In the genomic region with DNA sequence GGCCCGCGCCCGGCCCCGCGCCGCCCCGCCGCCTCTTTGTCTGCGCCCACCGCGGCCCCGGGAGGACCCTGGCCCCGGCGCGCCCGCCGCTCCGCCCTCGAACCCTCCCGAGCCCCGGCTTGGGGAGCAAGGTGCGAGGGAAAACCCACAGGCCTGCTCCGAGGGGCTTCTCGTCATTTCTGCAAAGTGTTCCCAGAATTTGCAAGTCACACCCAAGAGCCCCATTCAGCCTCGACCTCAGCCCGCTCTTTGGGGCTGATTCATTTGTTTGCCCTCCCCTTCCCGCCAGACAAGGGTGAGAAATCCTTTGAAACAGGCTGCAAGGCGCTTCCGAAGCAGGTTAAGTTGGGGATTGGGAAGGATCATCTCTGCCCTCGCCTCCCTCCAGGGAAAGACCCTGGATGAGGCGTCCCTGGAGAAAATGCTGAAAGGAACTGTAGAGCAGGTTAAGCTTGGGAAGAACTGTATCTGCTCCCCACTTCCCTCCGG, we compare ENCODE assay signal across 8 cellular contexts. TPM values are rescaled to one million over a fixed set of nuclear protein-coding genes. Genes with fewer than 3 reads are reported as not detected.
DNase-seq lines count a peak whose midpoint lies in the region; ATAC-seq and TF ChIP-seq lines count a peak whose summit lies in the region.

No MANE protein-coding gene starts in this region.

- H3K4me1 Mint-ChIP-seq in endothelial cell (ENCODE audit: unreplicated experiment) (peaks cover 17% of the 10 kb centered on the region), naive B cell (peaks cover 17 to 43% (median 19%) of the 10 kb centered on the region in 3 donors)

- H3K9ac ChIP-seq in Loucy (ENCODE audit: low read depth, low read length, poor library complexity, severe bottlenecking): peak overlapping the region; percentile 74

- peak overlapping the region; percentile 69 for H3K27ac ChIP-seq in temporal lobe (ENCODE audit: low read depth, low read length)

- no peaks in the 10 kb centered on the region for H3K9me2 ChIP-seq in Loucy (replicated peaks; ENCODE audit: low read depth, low read length)

- H3K4me1 ChIP-seq in Loucy (ENCODE audit: insufficient read depth, low read length, poor library complexity, severe bottlenecking): peaks cover 24% of the 10 kb centered on the region

- H3K9me3 Mint-ChIP-seq in endothelial cell (ENCODE audit: unreplicated experiment) (no peaks in the 10 kb centered on the region), naive B cell (no peaks in the 10 kb centered on the region)

- peaks cover 12% of the 10 kb centered on the region for H3K36me3 Mint-ChIP-seq in endothelial cell (ENCODE audit: low read depth, unreplicated experiment)
- H3K36me3 Mint-ChIP-seq in naive B cell: peaks cover 0 to 3% of the 10 kb centered on the region in 2 donors

- H3K4me3 Mint-ChIP-seq in endothelial cell (ENCODE audit: unreplicated experiment): peak overlapping the region; percentile 95
- peak overlapping the region; percentile 85 to 96 (median 92) for H3K4me3 Mint-ChIP-seq in naive B cell

- no peaks in the 10 kb centered on the region for H3K36me3 ChIP-seq in Loucy (ENCODE audit: insufficient read depth, low read length)

- H3K27me3 Mint-ChIP-seq in endothelial cell (ENCODE audit: unreplicated experiment): peaks cover 19% of the 10 kb centered on the region
- no peaks in the 10 kb centered on the region for H3K27me3 Mint-ChIP-seq in naive B cell

- no peaks in the 10 kb centered on the region for H3K27me3 ChIP-seq in Loucy (ENCODE audit: insufficient read depth, low read length, poor library complexity, severe bottlenecking)

- H3K9me3 ChIP-seq in Loucy (ENCODE audit: insufficient read depth, low read depth, low read length): no peaks in the 10 kb centered on the region

- DNase-seq in NCI-H524 (lab: John Stamatoyannopoulos, UW) (peak; percentile 44 to 56), NCI-H524 treated with DMSO at 0.1 percent for 48 hours (lab: John Stamatoyannopoulos, UW) (no peak), endothelial cell (ENCODE audit: low spot score) (peak; percentile 23), naive B cell (peak; percentile 7)
- DNase-seq in activated CD4-positive, alpha-beta T cell treated with anti-CD3 and anti-CD28 coated beads, Interleukin-2, amount 50 U/mL, for 1 hour: peak; percentile 18

- no peak for TF ChIP-seq CTCF in Loucy (conservative IDR thresholded peaks at IDR 0.05; ENCODE audit: low read length)
- no peak for TF ChIP-seq CTCF in endothelial cell (IDR thresholded peaks at IDR 0.05; ENCODE audit: unreplicated experiment)

- H3K4me3 ChIP-seq in Loucy (ENCODE audit: low read length, poor library complexity, severe bottlenecking): peak overlapping the region; percentile 86

- peak overlapping the region; percentile 99 for H2AFZ ChIP-seq in Loucy (ENCODE audit: low read length)

- H3K79me2 ChIP-seq in Loucy (ENCODE audit: insufficient read depth, low read length): peaks cover 30% of the 10 kb centered on the region

- H4K20me1 ChIP-seq in Loucy (ENCODE audit: insufficient read depth, low read length, poor library complexity, severe bottlenecking): peaks cover 3% of the 10 kb centered on the region

- H3K4me2 ChIP-seq in Loucy (ENCODE audit: low read depth, low read length, poor library complexity, severe bottlenecking): peak overlapping the region; percentile 99

- H3K27ac Mint-ChIP-seq in endothelial cell (ENCODE audit: unreplicated experiment): peak overlapping the region; percentile 95
- H3K27ac Mint-ChIP-seq in naive B cell: peak overlapping the region; percentile 53 to 83 (median 79)

- no peaks in the 10 kb centered on the region for H3F3A ChIP-seq in Loucy (ENCODE audit: low read depth)

- ATAC-seq in naive B cell (ENCODE audit: low read depth in 2 of 2) (peak in 1 of 2 donors; percentile 4), GM19395 (IDR thresholded peaks at IDR 0.05; ENCODE audit: unreplicated experiment) (no peak)

RNA-seq across cellular contexts. Expression of gene CLIP1, which starts 0.3 kb away (rescaled TPM):
- 57.7 TPM for total RNA-seq in endothelial cell (ENCODE audit: unreplicated experiment)
- polyA plus RNA-seq in naive B cell (ENCODE audit: low read depth in 6 of 6): 10 to 100 TPM in 1 of 6 donors, 1 to 10 TPM in 5; 1.4 to 21.0 (median 9.1) TPM
- total RNA-seq in temporal lobe: 59.0 TPM
